8 cellular contexts compared by ENCODE assay signal in the genomic region with DNA sequence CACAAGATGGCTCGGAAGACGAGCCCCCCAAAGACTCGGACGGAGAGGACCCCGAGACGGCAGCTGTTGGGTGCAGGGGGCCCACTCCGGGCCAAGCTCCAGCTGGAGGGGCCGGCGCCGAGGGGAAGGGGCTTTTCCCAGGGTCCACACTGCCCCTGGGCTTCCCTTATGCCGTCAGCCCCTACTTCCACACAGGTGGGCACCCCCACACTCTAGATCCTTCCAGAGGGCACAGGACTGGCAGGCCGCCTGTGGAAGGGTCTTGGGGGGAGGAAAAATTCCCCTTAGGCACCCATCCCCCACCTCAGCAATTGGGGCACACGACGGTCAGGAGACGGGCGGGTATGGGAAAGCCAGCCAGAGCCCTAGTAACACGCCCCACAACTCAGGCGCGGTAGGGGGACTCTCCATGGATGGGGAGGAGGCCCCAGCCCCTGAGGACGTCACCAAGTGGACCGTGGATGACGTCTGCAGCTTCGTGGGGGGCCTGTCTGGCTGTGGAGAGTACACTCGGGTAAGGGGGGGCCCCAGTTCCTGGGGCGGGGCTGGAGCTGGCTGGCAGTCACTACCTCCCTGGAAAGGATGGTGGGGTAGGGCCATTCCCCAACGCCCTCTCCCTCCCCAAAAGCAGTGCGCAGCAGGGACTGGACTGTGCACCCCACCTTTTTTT. TPM values are rescaled to one million over a fixed set of nuclear protein-coding genes. Genes with fewer than 3 reads are reported as not detected.
DNase-seq lines count a peak whose midpoint lies in the region; ATAC-seq and TF ChIP-seq lines count a peak whose summit lies in the region.

No MANE protein-coding gene starts in this region.

- H3K27ac ChIP-seq in C4-2B (peak overlapping the region; percentile 45; the same call in 1 of the 2 replicates), neural progenitor cell (no peak overlapping the region)

- peaks cover 67% of the 10 kb centered on the region for H3K27me3 ChIP-seq in neural progenitor cell

- H4K20me1 ChIP-seq in neural progenitor cell (ENCODE audit: low read depth) = peaks cover 95% of the 10 kb centered on the region

- peak; percentile 1 for ATAC-seq in esophagus mucosa
- ATAC-seq in activated CD4-positive, CD25-positive, alpha-beta regulatory T cell treated with anti-CD3 and anti-CD28 coated beads, Interleukin-2, amount 50 U/mL, for 24 hours = no peak
- ATAC-seq in HG02678 (IDR thresholded peaks at IDR 0.05; ENCODE audit: unreplicated experiment) = no peak
- ATAC-seq in stimulated activated memory B cell treated with anti-CD40 and anti-IgM and Interleukin-4, amounts not matched to agents 10 μg/mL and 1 μg/mL and 100 μg/mL, for 72 hours = no peak

- H3K9me3 Mint-ChIP-seq in neural progenitor cell = no peaks in the 10 kb centered on the region
- no peaks in the 10 kb centered on the region for H3K9me3 Mint-ChIP-seq in stimulated activated memory B cell treated with anti-CD40 and anti-IgM and Interleukin-4, amounts not matched to agents 10 μg/mL and 1 μg/mL and 100 μg/mL, for 72 hours

- no peaks in the 10 kb centered on the region for H3K9me3 ChIP-seq in neural progenitor cell (ENCODE audit: low read depth)

- H3F3A ChIP-seq in neural progenitor cell (ENCODE audit: low read depth) = peaks cover 27% of the 10 kb centered on the region

- H3K79me2 ChIP-seq in neural progenitor cell (ENCODE audit: low read depth) = no peaks in the 10 kb centered on the region

- TF ChIP-seq CTCF in C4-2B (conservative IDR thresholded peaks at IDR 0.05) (no peak), neural progenitor cell (IDR thresholded peaks at IDR 0.05) (no peak)

- no peaks in the 10 kb centered on the region for H3K36me3 ChIP-seq in neural progenitor cell

- peaks cover 31% of the 10 kb centered on the region for H3K4me1 Mint-ChIP-seq in neural progenitor cell
- H3K4me1 Mint-ChIP-seq in stimulated activated memory B cell treated with anti-CD40 and anti-IgM and Interleukin-4, amounts not matched to agents 10 μg/mL and 1 μg/mL and 100 μg/mL, for 72 hours = peaks cover 21% of the 10 kb centered on the region

- H2AFZ ChIP-seq in neural progenitor cell (replicated peaks) = no peak overlapping the region

- H3K4me3 Mint-ChIP-seq in neural progenitor cell = peak overlapping the region; percentile 53
- no peak overlapping the region for H3K4me3 Mint-ChIP-seq in stimulated activated memory B cell treated with anti-CD40 and anti-IgM and Interleukin-4, amounts not matched to agents 10 μg/mL and 1 μg/mL and 100 μg/mL, for 72 hours

- H3K9ac ChIP-seq in neural progenitor cell = no peak overlapping the region

- no peak overlapping the region for H3K27ac Mint-ChIP-seq in neural progenitor cell
- H3K27ac Mint-ChIP-seq in stimulated activated memory B cell treated with anti-CD40 and anti-IgM and Interleukin-4, amounts not matched to agents 10 μg/mL and 1 μg/mL and 100 μg/mL, for 72 hours = no peak overlapping the region

- peak overlapping the region; percentile 46 for H3K4me3 ChIP-seq in neural progenitor cell

- peaks cover 19% of the 10 kb centered on the region for H3K4me1 ChIP-seq in neural progenitor cell

- peak; percentile 66 for DNase-seq in NCI-H69 (lab: John Stamatoyannopoulos, UW)
- no peak for DNase-seq in neural progenitor cell (ENCODE audit: low spot score)
- DNase-seq in NCI-H2107 (lab: John Stamatoyannopoulos, UW) = no peak

- peaks cover 32% of the 10 kb centered on the region for H3K27me3 Mint-ChIP-seq in neural progenitor cell (ENCODE audit: insufficient read depth, low read depth)
- peaks cover 32% of the 10 kb centered on the region for H3K27me3 Mint-ChIP-seq in stimulated activated memory B cell treated with anti-CD40 and anti-IgM and Interleukin-4, amounts not matched to agents 10 μg/mL and 1 μg/mL and 100 μg/mL, for 72 hours

- peak overlapping the region; percentile 87 for H3K4me2 ChIP-seq in neural progenitor cell

- peaks cover 11% of the 10 kb centered on the region for H3K36me3 Mint-ChIP-seq in neural progenitor cell
- peaks cover 42% of the 10 kb centered on the region for H3K36me3 Mint-ChIP-seq in stimulated activated memory B cell treated with anti-CD40 and anti-IgM and Interleukin-4, amounts not matched to agents 10 μg/mL and 1 μg/mL and 100 μg/mL, for 72 hours

RNA-seq across cellular contexts. Expression of gene NOC2L, which starts 16.1 kb away (rescaled TPM):
- total RNA-seq in esophagus mucosa (68.1 TPM), neural progenitor cell (ENCODE audit: low replicate concordance) (39.6 and 69.1 TPM in 2 replicates)

RNA-seq across cellular contexts. Expression of gene KLHL17, which starts 17.4 kb away (rescaled TPM):
- total RNA-seq in esophagus mucosa (5.8 TPM), neural progenitor cell (ENCODE audit: low replicate concordance) (10.7 and 33.8 TPM in 2 replicates)

RNA-seq across cellular contexts. Expression of gene SAMD11, which starts 19.3 kb away (rescaled TPM):
- total RNA-seq in esophagus mucosa = 0.52 TPM
- total RNA-seq in neural progenitor cell (ENCODE audit: low replicate concordance) = 0.15 TPM in 1 of 2 replicates, not detected in the other

RNA-seq across cellular contexts. Expression of gene PLEKHN1, which starts 23.3 kb away (rescaled TPM):
- total RNA-seq in esophagus mucosa = 26.4 TPM
- total RNA-seq in neural progenitor cell (ENCODE audit: low replicate concordance) = 0.09 TPM in 1 of 2 replicates, not detected in the other

RNA-seq across cellular contexts. Expression of gene PERM1, which starts 38.9 kb away (rescaled TPM):
- total RNA-seq in esophagus mucosa (not detected), neural progenitor cell (ENCODE audit: low replicate concordance) (not detected in 2 replicates)
